Comparison of ENCODE assay signal across 19 cellular contexts in the genomic region with DNA sequence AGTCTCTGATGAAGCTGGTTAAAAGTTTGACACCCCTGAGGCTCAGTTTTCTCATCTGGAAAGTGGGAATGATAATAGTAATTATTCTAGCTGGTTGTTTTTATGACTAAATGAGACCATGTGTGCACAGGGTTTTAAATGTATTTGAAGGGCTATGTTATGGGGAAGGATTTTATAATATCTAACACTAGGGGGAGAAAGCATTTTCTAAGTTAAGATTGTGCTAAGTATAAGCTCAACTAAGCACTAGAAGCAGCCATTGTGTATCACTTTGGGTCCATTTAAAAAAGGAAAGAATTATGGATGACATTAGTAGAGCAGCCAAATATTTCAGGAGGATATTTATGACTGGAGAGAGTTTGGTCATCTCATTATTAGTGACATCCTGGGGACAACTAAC. TPM values are rescaled to one million over a fixed set of nuclear protein-coding genes. Genes with fewer than 3 reads are reported as not detected.
DNase-seq lines count a peak whose midpoint lies in the region; ATAC-seq and TF ChIP-seq lines count a peak whose summit lies in the region.
"Had no signal": no experiment of that assay in that cellular context is flagged by ENCODE, and none has a peak within 500 bp of the region (broad histone marks: within the 10 kb centered on the region; RNA-seq: fewer than 3 reads in every experiment).

No MANE protein-coding gene starts in this region.

- H3K27me3 ChIP-seq in PC-3 (ENCODE audit: low read length) (no peaks in the 10 kb centered on the region), foreskin keratinocyte (peaks cover 4% of the 10 kb centered on the region)
- H3K27me3 ChIP-seq: adrenal gland, left lung had no signal

- no peaks in the 10 kb centered on the region for H3K79me2 ChIP-seq in PC-3 (ENCODE audit: low read length)

- H3K4me2 ChIP-seq in PC-3 (ENCODE audit: low read length), result no peak overlapping the region

- CTCF ChIA-PET in PC-3 (lab: Charles Lee), result interaction anchor here (0.6 to 1.2 kb wide), 3 partner anchors 13 to 66 kb away, joined by 3 to 4 read pairs (median 3); no protein-coding TSS in a partner anchor

- no peaks in the 10 kb centered on the region for H3K9me3 ChIP-seq in PC-3 (ENCODE audit: low read length)
- H3K9me3 ChIP-seq: adrenal gland, left lung, thoracic aorta had no signal

- no peak overlapping the region for H2AFZ ChIP-seq in PC-3 (ENCODE audit: low read length)

- H3K4me1 ChIP-seq in PC-3 (ENCODE audit: insufficient read depth, low read length) (peaks cover 16% of the 10 kb centered on the region), foreskin keratinocyte (peaks cover 9% of the 10 kb centered on the region)
- H3K4me1 ChIP-seq: adrenal gland, HAP-1, left lung had no signal

- no TSS peak for BruUV-seq in PC-3 (replicated peaks; lab: Mats Ljungman, UMichigan)

- intact Hi-C loops in PC-3 (cut with micrococcal nuclease), result no loop called here

- no peaks in the 10 kb centered on the region for H3K36me3 ChIP-seq in PC-3 (ENCODE audit: low read depth, low read length)
- H3K36me3 ChIP-seq: adrenal gland, HAP-1, left lung, thoracic aorta had no signal

- H3K4me3 ChIP-seq in AG09309 (ENCODE audit: control insufficient read depth, low read depth, low read length) (no peak overlapping the region), GM12865 (ENCODE audit: low read depth, low read length) (no peak overlapping the region), PC-3 (ENCODE audit: low read length) (no peak overlapping the region)
- H3K4me3 ChIP-seq: adrenal gland, coronary artery, HAP-1, left lung, thoracic aorta had no signal

- H3K27ac ChIP-seq in PC-3 (ENCODE audit: low read length), result no peak overlapping the region
- no peak overlapping the region for H3K27ac ChIP-seq in foreskin keratinocyte
- H3K27ac ChIP-seq: adrenal gland, coronary artery, left lung, thoracic aorta had no signal

- no peak overlapping the region for H3K9ac ChIP-seq in PC-3 (ENCODE audit: low read length)

- H3K9me2 ChIP-seq in PC-3 (replicated peaks; ENCODE audit: low read length), result no peaks in the 10 kb centered on the region

- no peaks in the 10 kb centered on the region for H4K20me1 ChIP-seq in PC-3 (ENCODE audit: low read length)

- no peaks in the 10 kb centered on the region for H3F3A ChIP-seq in PC-3 (ENCODE audit: low read length, unreplicated experiment)

- peak; percentile 17 for TF ChIP-seq CTCF in AG09309 (IDR thresholded peaks at IDR 0.05; ENCODE audit: control insufficient read depth, insufficient read depth, low read depth, low read length, missing control alignments)
- no peak for TF ChIP-seq CTCF in GM12865 (IDR thresholded peaks at IDR 0.05; ENCODE audit: insufficient read depth, low read depth, low read length, missing control alignments)
- TF ChIP-seq CTCF in PC-3 (conservative IDR thresholded peaks at IDR 0.05; ENCODE audit: low read depth, low read length), result peak; percentile 61
- TF ChIP-seq CTCF in foreskin keratinocyte (conservative IDR thresholded peaks at IDR 0.05), result peak; percentile 50

- DNase-seq in AG09309 (ENCODE audit: low read depth), result no peak
- peak; percentile 9 for DNase-seq in GM12865 (ENCODE audit: low read depth)
- DNase-seq in PC-3, result peak; percentile 25
- no peak for DNase-seq in foreskin keratinocyte
- no peak for DNase-seq in middle frontal gyrus (ENCODE audit: extremely low spot score, low spot score)
- no peak for DNase-seq in T-helper 2 cell
- DNase-seq: activated CD4-positive, alpha-beta T cell treated with anti-CD3 and anti-CD28 coated beads, Interleukin-2, amount 50 U/mL, for 4 hours; adrenal gland; erythroblast; left lung; NCI-H2029 treated with DMSO at 0.1 percent for 48 hours; NCI-H82 had no signal

- ATAC-seq in PC-3 (no peak), foreskin keratinocyte (no peak), HG03571 (IDR thresholded peaks at IDR 0.05; ENCODE audit: unreplicated experiment) (no peak), GM21786 (IDR thresholded peaks at IDR 0.05; ENCODE audit: unreplicated experiment) (no peak)
- ATAC-seq: left lung; naive thymus-derived CD4-positive, alpha-beta T cell had no signal

- POLR2A ChIA-PET in PC-3 (lab: Charles Lee; ENCODE audit: unreplicated experiment), result no interaction called here

RNA-seq across cellular contexts. Expression of gene CREB5, which starts 49.5 kb away (rescaled TPM):
- total RNA-seq in PC-3 (2014; rRNA removed) (5.2 and 6.0 TPM in 2 replicates), foreskin keratinocyte (1.7 and 3.7 TPM in 2 replicates)
- polyA plus RNA-seq in foreskin keratinocyte, result 0.51 and 1.0 TPM in 2 replicates
- polyA plus RNA-seq: CD4-positive, CD25-positive, alpha-beta regulatory T cell; naive thymus-derived CD4-positive, alpha-beta T cell had no signal

Comparison
In these comparisons a context has a peak if more than half of its experiments do, and no peak if none do; other contexts are left out.
1. DNase-seq: peak in GM12865 (single experiment) and PC-3 (single experiment); none in AG09309 (single experiment), foreskin keratinocyte (0 of 2), middle frontal gyrus (single experiment) and T-helper 2 cell (0 of 5).